Comparison of ENCODE assay signal across 19 cellular contexts in the genomic region with DNA sequence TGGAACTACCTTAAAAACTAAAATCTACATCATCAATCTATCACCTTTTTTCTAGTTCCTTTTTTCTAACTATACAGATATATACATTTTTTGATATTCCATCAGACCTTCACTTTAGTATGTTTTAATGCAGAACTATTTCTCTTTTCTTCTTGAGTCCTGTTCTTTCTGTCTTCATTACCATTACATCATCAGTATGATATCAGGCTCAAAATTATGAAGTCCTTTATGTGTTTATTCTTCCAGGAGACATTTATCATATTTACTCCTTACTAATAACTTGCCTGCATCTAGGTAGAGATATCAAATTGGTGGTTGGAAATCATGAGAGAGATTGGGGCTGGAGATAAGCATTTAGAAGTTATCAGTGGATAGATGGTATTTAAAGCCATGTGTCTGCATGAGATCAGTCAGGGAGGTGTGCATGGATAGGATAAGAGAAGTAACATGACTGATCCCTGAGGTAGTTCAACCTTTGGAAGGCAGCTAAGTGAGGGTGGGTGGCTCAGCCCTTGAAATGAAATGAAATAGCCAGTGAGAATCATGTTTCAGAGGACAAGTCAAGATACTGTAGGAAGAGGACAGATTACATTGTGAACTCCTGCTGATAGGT. TPM values are rescaled to one million over a fixed set of nuclear protein-coding genes. Genes with fewer than 3 reads are reported as not detected.
DNase-seq lines count a peak whose midpoint lies in the region; ATAC-seq and TF ChIP-seq lines count a peak whose summit lies in the region.
"Had no signal": no experiment of that assay in that cellular context is flagged by ENCODE, and none has a peak within 500 bp of the region (broad histone marks: within the 10 kb centered on the region; RNA-seq: fewer than 3 reads in every experiment).

No MANE protein-coding gene starts in this region.

- H3K4me3 ChIP-seq in mucosa of descending colon = no peak overlapping the region
- H3K4me3 ChIP-seq: GM12878 had no signal

- TF ChIP-seq CTCF in WTC11 (IDR thresholded peaks at IDR 0.05) (no peak), mucosa of descending colon (IDR thresholded peaks at IDR 0.05) (no peak)

- intact Hi-C loops in activated T-helper 2 cell treated with anti-CD3 and anti-CD28 coated beads, Interferon-gamma antibody, Interleukin-2, Interleukin-4, amounts not matched to agents 10 μg/mL and 5 μg/mL and 100 μg/mL, durations not matched to agents 14 hours and 24 hours and 36 hours (cut with micrococcal nuclease) = no loop called here
- intact Hi-C loops in mucosa of descending colon (cut with DNase I, micrococcal nuclease) = no loop called here

- H3K4me1 Mint-ChIP-seq in stimulated activated naive CD8-positive, alpha-beta T cell treated with anti-CD3 and anti-CD28 coated beads, Interleukin-15, amount 100 ng/mL, for 72 hours = no peaks in the 10 kb centered on the region
- no peaks in the 10 kb centered on the region for H3K4me1 Mint-ChIP-seq in WTC11
- peaks cover 9% of the 10 kb centered on the region for H3K4me1 Mint-ChIP-seq in activated T-helper 2 cell treated with anti-CD3 and anti-CD28 coated beads, Interferon-gamma antibody, Interleukin-2, Interleukin-4, amounts not matched to agents 10 μg/mL and 5 μg/mL and 100 μg/mL, durations not matched to agents 14 hours and 24 hours and 36 hours (ENCODE audit: low read depth)

- H3K4me1 ChIP-seq in mucosa of descending colon (ENCODE audit: low read depth) = no peaks in the 10 kb centered on the region

- no peak overlapping the region for H3K27ac Mint-ChIP-seq in stimulated activated naive CD8-positive, alpha-beta T cell treated with anti-CD3 and anti-CD28 coated beads, Interleukin-15, amount 100 ng/mL, for 72 hours
- peak overlapping the region; percentile 12; the same call in 1 of the 2 replicates for H3K27ac Mint-ChIP-seq in WTC11
- no peak overlapping the region for H3K27ac Mint-ChIP-seq in activated T-helper 2 cell treated with anti-CD3 and anti-CD28 coated beads, Interferon-gamma antibody, Interleukin-2, Interleukin-4, amounts not matched to agents 10 μg/mL and 5 μg/mL and 100 μg/mL, durations not matched to agents 14 hours and 24 hours and 36 hours

- H3K9me3 ChIP-seq in mucosa of descending colon = no peaks in the 10 kb centered on the region

- peaks cover 12% of the 10 kb centered on the region for H3K36me3 Mint-ChIP-seq in WTC11
- peaks cover 65% of the 10 kb centered on the region for H3K36me3 Mint-ChIP-seq in activated T-helper 2 cell treated with anti-CD3 and anti-CD28 coated beads, Interferon-gamma antibody, Interleukin-2, Interleukin-4, amounts not matched to agents 10 μg/mL and 5 μg/mL and 100 μg/mL, durations not matched to agents 14 hours and 24 hours and 36 hours (ENCODE audit: low read depth)

- no peaks in the 10 kb centered on the region for H3K27me3 Mint-ChIP-seq in stimulated activated naive CD8-positive, alpha-beta T cell treated with anti-CD3 and anti-CD28 coated beads, Interleukin-15, amount 100 ng/mL, for 72 hours
- no peaks in the 10 kb centered on the region for H3K27me3 Mint-ChIP-seq in WTC11 (ENCODE audit: low read depth)
- H3K27me3 Mint-ChIP-seq in activated T-helper 2 cell treated with anti-CD3 and anti-CD28 coated beads, Interferon-gamma antibody, Interleukin-2, Interleukin-4, amounts not matched to agents 10 μg/mL and 5 μg/mL and 100 μg/mL, durations not matched to agents 14 hours and 24 hours and 36 hours (ENCODE audit: low read depth) = no peaks in the 10 kb centered on the region
- H3K27me3 Mint-ChIP-seq: CD8-positive, alpha-beta memory T cell had no signal

- H3K4me3 Mint-ChIP-seq in stimulated activated naive CD8-positive, alpha-beta T cell treated with anti-CD3 and anti-CD28 coated beads, Interleukin-15, amount 100 ng/mL, for 72 hours = no peak overlapping the region
- no peak overlapping the region for H3K4me3 Mint-ChIP-seq in WTC11
- no peak overlapping the region for H3K4me3 Mint-ChIP-seq in activated T-helper 2 cell treated with anti-CD3 and anti-CD28 coated beads, Interferon-gamma antibody, Interleukin-2, Interleukin-4, amounts not matched to agents 10 μg/mL and 5 μg/mL and 100 μg/mL, durations not matched to agents 14 hours and 24 hours and 36 hours (ENCODE audit: low read depth)
- H3K4me3 Mint-ChIP-seq: CD8-positive, alpha-beta memory T cell had no signal

- ATAC-seq in stimulated activated naive CD8-positive, alpha-beta T cell treated with anti-CD3 and anti-CD28 coated beads, Interleukin-15, Interleukin-2, amounts not matched to agents 100 U/mL and 50 U/mL, for 24 hours = peak; percentile 19
- no peak for ATAC-seq in stimulated activated naive CD8-positive, alpha-beta T cell treated with anti-CD3 and anti-CD28 coated beads, Interleukin-15, amount 100 ng/mL, for 72 hours
- no peak for ATAC-seq in WTC11
- ATAC-seq in GM21717 (IDR thresholded peaks at IDR 0.05; ENCODE audit: unreplicated experiment) = no peak
- ATAC-seq in mucosa of descending colon = no peak
- ATAC-seq: GM12878 had no signal

- no peaks in the 10 kb centered on the region for H3K9me3 Mint-ChIP-seq in stimulated activated naive CD8-positive, alpha-beta T cell treated with anti-CD3 and anti-CD28 coated beads, Interleukin-15, amount 100 ng/mL, for 72 hours
- H3K9me3 Mint-ChIP-seq in WTC11 = no peaks in the 10 kb centered on the region
- H3K9me3 Mint-ChIP-seq in activated T-helper 2 cell treated with anti-CD3 and anti-CD28 coated beads, Interferon-gamma antibody, Interleukin-2, Interleukin-4, amounts not matched to agents 10 μg/mL and 5 μg/mL and 100 μg/mL, durations not matched to agents 14 hours and 24 hours and 36 hours = no peaks in the 10 kb centered on the region
- H3K9me3 Mint-ChIP-seq: CD8-positive, alpha-beta memory T cell had no signal

- H3K36me3 ChIP-seq in mucosa of descending colon (ENCODE audit: low read depth) = no peaks in the 10 kb centered on the region

- CTCF ChIA-PET in WTC11 (lab: Charles Lee) = no interaction called here

- no peak for DNase-seq in stimulated activated naive CD8-positive, alpha-beta T cell treated with anti-CD3 and anti-CD28 coated beads, Interleukin-15, Interleukin-2, amounts not matched to agents 100 U/mL and 50 U/mL, for 24 hours
- DNase-seq in stimulated activated naive CD8-positive, alpha-beta T cell treated with anti-CD3 and anti-CD28 coated beads, Interleukin-15, amount 100 ng/mL, for 72 hours = no peak
- DNase-seq in WTC11 (ENCODE audit: low spot score) = no peak
- peak; percentile 3 for DNase-seq in left kidney (ENCODE audit: low read depth, low spot score)
- no peak for DNase-seq in activated T-helper 2 cell treated with anti-CD3 and anti-CD28 coated beads, Interferon-gamma antibody, Interleukin-2, Interleukin-4, amounts not matched to agents 10 μg/mL and 5 μg/mL and 100 μg/mL, durations not matched to agents 14 hours and 24 hours and 36 hours (ENCODE audit: low spot score)
- DNase-seq in mucosa of descending colon = no peak
- DNase-seq: C1 segment of cervical spinal cord; CD8-positive, alpha-beta memory T cell; DMS53; EL; MV-4-11; NCI-H187; NCI-H2107; NCI-H2227 treated with DMSO at 0.1 percent for 48 hours; NCI-H510A treated with DMSO at 0.1 percent for 48 hours; NCI-H774; SHP77 treated with DMSO at 0.1 percent for 48 hours had no signal

- POLR2A ChIA-PET in WTC11 (lab: Charles Lee) = no interaction called here

TF ChIP-seq in WTC11, 78 proteins besides CTCF, POLR2A, EP300 and RAD21 (continues in another document):
- TF ChIP-seq, protein P1, sequence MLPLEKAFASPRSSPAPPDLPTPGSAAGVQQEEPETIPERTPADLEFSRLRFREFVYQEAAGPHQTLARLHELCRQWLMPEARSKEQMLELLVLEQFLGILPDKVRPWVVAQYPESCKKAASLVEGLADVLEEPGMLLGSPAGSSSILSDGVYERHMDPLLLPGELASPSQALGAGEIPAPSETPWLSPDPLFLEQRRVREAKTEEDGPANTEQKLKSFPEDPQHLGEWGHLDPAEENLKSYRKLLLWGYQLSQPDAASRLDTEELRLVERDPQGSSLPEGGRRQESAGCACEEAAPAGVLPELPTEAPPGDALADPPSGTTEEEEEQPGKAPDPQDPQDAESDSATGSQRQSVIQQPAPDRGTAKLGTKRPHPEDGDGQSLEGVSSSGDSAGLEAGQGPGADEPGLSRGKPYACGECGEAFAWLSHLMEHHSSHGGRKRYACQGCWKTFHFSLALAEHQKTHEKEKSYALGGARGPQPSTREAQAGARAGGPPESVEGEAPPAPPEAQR (CRISPR knock-in tag; IDR thresholded peaks at IDR 0.05) = no peak
- no peak for TF ChIP-seq SOX15 (CRISPR knock-in tag; IDR thresholded peaks at IDR 0.05)
- TF ChIP-seq, protein P2, sequence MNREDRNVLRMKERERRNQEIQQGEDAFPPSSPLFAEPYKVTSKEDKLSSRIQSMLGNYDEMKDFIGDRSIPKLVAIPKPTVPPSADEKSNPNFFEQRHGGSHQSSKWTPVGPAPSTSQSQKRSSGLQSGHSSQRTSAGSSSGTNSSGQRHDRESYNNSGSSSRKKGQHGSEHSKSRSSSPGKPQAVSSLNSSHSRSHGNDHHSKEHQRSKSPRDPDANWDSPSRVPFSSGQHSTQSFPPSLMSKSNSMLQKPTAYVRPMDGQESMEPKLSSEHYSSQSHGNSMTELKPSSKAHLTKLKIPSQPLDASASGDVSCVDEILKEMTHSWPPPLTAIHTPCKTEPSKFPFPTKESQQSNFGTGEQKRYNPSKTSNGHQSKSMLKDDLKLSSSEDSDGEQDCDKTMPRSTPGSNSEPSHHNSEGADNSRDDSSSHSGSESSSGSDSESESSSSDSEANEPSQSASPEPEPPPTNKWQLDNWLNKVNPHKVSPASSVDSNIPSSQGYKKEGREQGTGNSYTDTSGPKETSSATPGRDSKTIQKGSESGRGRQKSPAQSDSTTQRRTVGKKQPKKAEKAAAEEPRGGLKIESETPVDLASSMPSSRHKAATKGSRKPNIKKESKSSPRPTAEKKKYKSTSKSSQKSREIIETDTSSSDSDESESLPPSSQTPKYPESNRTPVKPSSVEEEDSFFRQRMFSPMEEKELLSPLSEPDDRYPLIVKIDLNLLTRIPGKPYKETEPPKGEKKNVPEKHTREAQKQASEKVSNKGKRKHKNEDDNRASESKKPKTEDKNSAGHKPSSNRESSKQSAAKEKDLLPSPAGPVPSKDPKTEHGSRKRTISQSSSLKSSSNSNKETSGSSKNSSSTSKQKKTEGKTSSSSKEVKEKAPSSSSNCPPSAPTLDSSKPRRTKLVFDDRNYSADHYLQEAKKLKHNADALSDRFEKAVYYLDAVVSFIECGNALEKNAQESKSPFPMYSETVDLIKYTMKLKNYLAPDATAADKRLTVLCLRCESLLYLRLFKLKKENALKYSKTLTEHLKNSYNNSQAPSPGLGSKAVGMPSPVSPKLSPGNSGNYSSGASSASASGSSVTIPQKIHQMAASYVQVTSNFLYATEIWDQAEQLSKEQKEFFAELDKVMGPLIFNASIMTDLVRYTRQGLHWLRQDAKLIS (CRISPR knock-in tag; IDR thresholded peaks at IDR 0.05; ENCODE audit: borderline replicate concordance) = no peak

RNA-seq across cellular contexts. Expression of a gene that starts 43.1 kb away (rescaled TPM):
- 24.3 to 27.9 TPM (median 25.7 TPM) in 3 replicates for total RNA-seq in WTC11 (2021)
- total RNA-seq in activated T-helper 2 cell treated with anti-CD3 and anti-CD28 coated beads, Interferon-gamma antibody, Interleukin-2, Interleukin-4, amounts not matched to agents 10 μg/mL and 5 μg/mL and 100 μg/mL, durations not matched to agents 14 hours and 24 hours and 36 hours = 50.6 and 60.3 TPM in 2 replicates
- 10 to 100 TPM; 28.3 to 35.0 (median 29.1) TPM for total RNA-seq in mucosa of descending colon
